24 cellular contexts compared by ENCODE assay signal in the genomic region with DNA sequence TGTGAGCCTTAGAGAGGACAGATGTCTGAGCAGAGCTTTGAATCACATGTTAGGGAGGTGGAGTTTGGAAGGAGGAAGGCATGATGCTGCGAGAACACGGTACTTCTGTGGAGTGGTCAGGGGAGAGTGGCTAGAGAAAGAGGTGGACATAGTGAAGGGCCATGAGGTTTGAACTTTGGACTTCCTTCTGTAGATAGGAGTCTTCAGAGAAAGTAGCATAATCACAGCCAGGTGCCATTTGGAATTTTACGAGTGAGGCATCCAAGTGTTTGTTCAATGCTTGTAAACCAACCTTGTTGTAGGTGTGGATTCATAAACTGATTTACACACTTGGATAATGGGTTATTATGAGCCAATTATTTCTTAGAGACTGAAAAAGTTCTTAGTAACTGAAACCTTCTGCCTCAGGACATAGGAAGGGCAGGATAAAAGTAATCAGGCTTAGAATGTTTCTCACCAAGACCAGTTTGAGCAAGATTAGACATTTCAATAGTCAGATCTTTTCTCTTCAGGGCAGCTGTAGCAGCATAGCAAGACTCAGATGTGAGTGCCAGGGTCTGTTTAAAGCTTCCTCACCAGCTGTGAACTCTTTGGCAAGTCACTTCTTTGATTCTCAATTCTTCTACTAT.
DNase-seq lines count a peak whose midpoint lies in the region; ATAC-seq and TF ChIP-seq lines count a peak whose summit lies in the region.
"Had no signal": no experiment of that assay in that cellular context is flagged by ENCODE, and none has a peak within 500 bp of the region (broad histone marks: within the 10 kb centered on the region; RNA-seq: fewer than 3 reads in every experiment).

No MANE protein-coding gene starts in this region.

- no peak overlapping the region for H3K9ac ChIP-seq in SK-N-MC (ENCODE audit: insufficient read length)
- H3K9ac ChIP-seq in smooth muscle cell (ENCODE audit: low read depth), result no peak overlapping the region

- TF ChIP-seq CTCF in smooth muscle cell (IDR thresholded peaks at IDR 0.05; ENCODE audit: borderline replicate concordance, insufficient read depth, poor library complexity, severe bottlenecking), result no peak
- no peak for TF ChIP-seq CTCF in Peyer's patch (IDR thresholded peaks at IDR 0.05)

- intact Hi-C loops in left colon (cut with DNase I, micrococcal nuclease), result no loop called here

- no peak overlapping the region for H2AFZ ChIP-seq in smooth muscle cell (ENCODE audit: low read depth)

- peaks cover 24% of the 10 kb centered on the region for H3F3A ChIP-seq in smooth muscle cell (ENCODE audit: low read depth)

- H3K4me3 ChIP-seq in SK-N-MC (no peak overlapping the region), smooth muscle cell (no peak overlapping the region), Peyer's patch (no peak overlapping the region)

- WGBS in smooth muscle cell (ENCODE audit: low lambda C conversion rate), result 94% methylated on average over 3 of the region's 3 CpGs

- DNase-seq in NCI-H82 (lab: John Stamatoyannopoulos, UW), result peak; percentile 74
- no peak for DNase-seq in NCI-H82 treated with DMSO at 0.1 percent for 48 hours (lab: John Stamatoyannopoulos, UW; ENCODE audit: unreplicated experiment)
- no peak for DNase-seq in SK-N-MC (ENCODE audit: low read depth, low spot score)
- DNase-seq in left colon, result peak; percentile 32 to 75
- no peak for DNase-seq in smooth muscle cell (lab: John Stamatoyannopoulos, UW; ENCODE audit: unreplicated experiment)
- DNase-seq in substantia nigra (lab: John Stamatoyannopoulos, UW), result no peak
- DNase-seq in Peyer's patch, result no peak
- DNase-seq: activated CD4-positive, alpha-beta T cell treated with anti-CD3 and anti-CD28 coated beads, Interleukin-2, amount 50 U/mL, for 1 hour; activated CD8-positive, alpha-beta memory T cell treated with anti-CD3 and anti-CD28 coated beads, Interleukin-2, amount 50 U/mL, for 4 hours; COR-L47; EL; erythroblast; foreskin fibroblast; H9; hippocampal formation; immature natural killer cell; Kasumi-1; NCI-H1092; NCI-H187 treated with DMSO at 0.1 percent for 48 hours; Right ventricle myocardium superior; T1000 had no signal

- H3K9me3 ChIP-seq in SK-N-MC (ENCODE audit: low read depth, low read length) (no peaks in the 10 kb centered on the region), smooth muscle cell (replicated peaks; ENCODE audit: low read depth) (no peaks in the 10 kb centered on the region), Peyer's patch (peaks cover 0 to 6% (median 0%) of the 10 kb centered on the region in 4 donors)
- H3K9me3 ChIP-seq: neutrophil had no signal

- no peaks in the 10 kb centered on the region for H4K20me1 ChIP-seq in smooth muscle cell (ENCODE audit: low read depth)

- H3K27me3 ChIP-seq in smooth muscle cell (ENCODE audit: low read depth) (no peaks in the 10 kb centered on the region), Peyer's patch (no peaks in the 10 kb centered on the region)
- H3K27me3 ChIP-seq: neutrophil had no signal

- peaks cover 21% of the 10 kb centered on the region for H3K4me1 ChIP-seq in smooth muscle cell (ENCODE audit: low read depth)
- H3K4me1 ChIP-seq in Peyer's patch, result peaks cover 0 to 9% (median 2%) of the 10 kb centered on the region in 4 donors

- no peaks in the 10 kb centered on the region for H3K79me2 ChIP-seq in smooth muscle cell (ENCODE audit: low read depth)

- H3K27ac ChIP-seq in SK-N-MC (peak overlapping the region; percentile 40; the same call in 1 of the 2 replicates), smooth muscle cell (ENCODE audit: low read depth) (peak overlapping the region; percentile 11), substantia nigra (ENCODE audit: low read depth, low read length, poor library complexity, severe bottlenecking) (no peak overlapping the region), Peyer's patch (peak overlapping the region in 1 of 4 donors; percentile 7)
- H3K27ac ChIP-seq: neutrophil had no signal

- H3K36me3 ChIP-seq in SK-N-MC (ENCODE audit: insufficient read depth, low read length), result no peaks in the 10 kb centered on the region
- no peaks in the 10 kb centered on the region for H3K36me3 ChIP-seq in smooth muscle cell (ENCODE audit: low read depth)
- no peaks in the 10 kb centered on the region for H3K36me3 ChIP-seq in Peyer's patch
- H3K36me3 ChIP-seq: neutrophil had no signal

- no peak overlapping the region for H3K4me2 ChIP-seq in smooth muscle cell

- ATAC-seq in left colon (peak; percentile 89), GM19463 (IDR thresholded peaks at IDR 0.05; ENCODE audit: unreplicated experiment) (no peak)
- ATAC-seq: WTC11 had no signal

- TF ChIP-seq POLR2A in Peyer's patch (IDR thresholded peaks at IDR 0.05), result no peak

Comparison
In these comparisons a context has a peak if more than half of its experiments do, and no peak if none do; other contexts are left out.
1. DNase-seq: peak in NCI-H82 (single experiment) and left colon (2 of 2); none in NCI-H82 treated with DMSO at 0.1 percent for 48 hours (single experiment), SK-N-MC (single experiment), smooth muscle cell (single experiment), substantia nigra (0 of 49) and Peyer's patch (0 of 3).